In the genomic region with DNA sequence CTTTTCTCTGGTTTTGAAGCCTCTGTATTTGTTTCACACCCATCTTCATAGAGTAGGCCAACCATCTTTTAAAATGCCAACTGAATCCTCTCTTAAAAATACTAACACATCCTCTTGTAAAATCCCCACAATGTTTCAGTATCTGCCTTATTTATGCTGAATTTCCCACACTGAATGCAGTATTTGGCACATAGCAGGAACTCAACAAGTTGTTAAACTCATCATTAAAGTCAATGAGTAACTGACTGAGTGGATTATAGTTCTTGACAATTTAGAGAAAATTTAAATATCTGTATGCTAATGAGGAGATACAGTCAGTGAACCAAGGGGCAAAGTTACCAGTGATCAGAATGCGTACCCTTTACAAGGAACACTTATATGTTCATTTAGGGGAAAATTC, we compare ENCODE assay signal across 23 cellular contexts.
DNase-seq lines count a peak whose midpoint lies in the region; ATAC-seq and TF ChIP-seq lines count a peak whose summit lies in the region.
"Had no signal": no experiment of that assay in that cellular context is flagged by ENCODE, and none has a peak within 500 bp of the region (broad histone marks: within the 10 kb centered on the region; RNA-seq: fewer than 3 reads in every experiment).

No MANE protein-coding gene starts in this region.

- no peak overlapping the region for H3K9ac ChIP-seq in iPS-20b (ENCODE audit: low read depth, low read length)
- H3K9ac ChIP-seq: KMS-11 had no signal

- no peak overlapping the region for H3K4me3 ChIP-seq in GM23338
- H3K4me3 ChIP-seq in iPS-20b (ENCODE audit: low read length) = no peak overlapping the region
- no peak overlapping the region for H3K4me3 ChIP-seq in heart left ventricle

- no peaks in the 10 kb centered on the region for H3K36me3 ChIP-seq in GM23338 (ENCODE audit: insufficient read depth)
- H3K36me3 ChIP-seq in iPS-20b (ENCODE audit: insufficient read depth, low read depth, low read length) = no peaks in the 10 kb centered on the region
- H3K36me3 ChIP-seq in heart left ventricle = no peaks in the 10 kb centered on the region
- H3K36me3 ChIP-seq: BE2C had no signal

- no peaks in the 10 kb centered on the region; the same call in 1 of the 3 replicates for H3K36me3 Mint-ChIP-seq in GM23338 (ENCODE audit: low read depth)
- no peaks in the 10 kb centered on the region for H3K36me3 Mint-ChIP-seq in WTC11
- H3K36me3 Mint-ChIP-seq in nephron (ENCODE audit: low read depth) = no peaks in the 10 kb centered on the region
- H3K36me3 Mint-ChIP-seq in activated CD4-positive, alpha-beta memory T cell treated with anti-CD3 and anti-CD28 coated beads for 36 hours = no peaks in the 10 kb centered on the region
- H3K36me3 Mint-ChIP-seq in activated CD4-positive, alpha-beta T cell treated with anti-CD3 and anti-CD28 coated beads for 36 hours (ENCODE audit: low read depth) = no peaks in the 10 kb centered on the region
- H3K36me3 Mint-ChIP-seq: CD14-positive monocyte, IgD-negative memory B cell had no signal

- TF ChIP-seq CTCF in GM23338 (conservative IDR thresholded peaks at IDR 0.05; ENCODE audit: low read depth in 2 of 2) (no peak), WTC11 (IDR thresholded peaks at IDR 0.05) (no peak), nephron (IDR thresholded peaks at IDR 0.05; ENCODE audit: unreplicated experiment in 3 of 3) (no peak), heart left ventricle (IDR thresholded peaks at IDR 0.05) (no peak)

- H3K4me1 ChIP-seq in GM23338 (ENCODE audit: insufficient read depth) (peaks cover 8% of the 10 kb centered on the region), iPS-20b (ENCODE audit: insufficient read depth, low read length) (peaks cover 17% of the 10 kb centered on the region), heart left ventricle (no peaks in the 10 kb centered on the region)
- H3K4me1 ChIP-seq: BE2C had no signal

- no peaks in the 10 kb centered on the region for H3K27me3 ChIP-seq in GM23338 (ENCODE audit: insufficient read depth)
- no peaks in the 10 kb centered on the region for H3K27me3 ChIP-seq in iPS-20b (ENCODE audit: insufficient read depth, low read length)
- no peaks in the 10 kb centered on the region for H3K27me3 ChIP-seq in heart left ventricle
- H3K27me3 ChIP-seq: BE2C had no signal

- H3K9me3 Mint-ChIP-seq in GM23338 (no peaks in the 10 kb centered on the region; the same call in 1 of the 3 replicates), WTC11 (no peaks in the 10 kb centered on the region), nephron (no peaks in the 10 kb centered on the region)
- H3K9me3 Mint-ChIP-seq in activated CD4-positive, alpha-beta memory T cell treated with anti-CD3 and anti-CD28 coated beads for 36 hours = peaks cover 14% of the 10 kb centered on the region
- peaks cover 17% of the 10 kb centered on the region for H3K9me3 Mint-ChIP-seq in activated CD4-positive, alpha-beta T cell treated with anti-CD3 and anti-CD28 coated beads for 36 hours (ENCODE audit: low read depth)

- peak overlapping the region; percentile 69; the same call in 1 of the 2 replicates for H3K27ac Mint-ChIP-seq in GM23338
- H3K27ac Mint-ChIP-seq in WTC11 = peak overlapping the region; percentile 38
- H3K27ac Mint-ChIP-seq in nephron = peak overlapping the region in 2 of 3 experiments; percentile 10 to 95
- no peak overlapping the region for H3K27ac Mint-ChIP-seq in activated CD4-positive, alpha-beta memory T cell treated with anti-CD3 and anti-CD28 coated beads for 36 hours
- no peak overlapping the region for H3K27ac Mint-ChIP-seq in activated CD4-positive, alpha-beta T cell treated with anti-CD3 and anti-CD28 coated beads for 36 hours
- H3K27ac Mint-ChIP-seq: CD14-positive monocyte, IgD-negative memory B cell had no signal

- POLR2A ChIA-PET in WTC11 (lab: Charles Lee) = no interaction called here
- POLR2A ChIA-PET in activated CD4-positive, alpha-beta memory T cell treated with anti-CD3 and anti-CD28 coated beads for 36 hours (lab: Charles Lee) = no interaction called here
- POLR2A ChIA-PET in activated CD4-positive, alpha-beta T cell treated with anti-CD3 and anti-CD28 coated beads for 36 hours (lab: Charles Lee) = no interaction called here

- H3K79me2 ChIP-seq in GM23338 (replicated peaks; ENCODE audit: insufficient read depth) = no peaks in the 10 kb centered on the region

- H3K4me1 Mint-ChIP-seq in GM23338 = peaks cover 38% of the 10 kb centered on the region
- H3K4me1 Mint-ChIP-seq in WTC11 = peaks cover 59% of the 10 kb centered on the region
- H3K4me1 Mint-ChIP-seq in nephron = peaks cover 8% of the 10 kb centered on the region
- no peaks in the 10 kb centered on the region for H3K4me1 Mint-ChIP-seq in activated CD4-positive, alpha-beta memory T cell treated with anti-CD3 and anti-CD28 coated beads for 36 hours (ENCODE audit: low read depth)
- no peaks in the 10 kb centered on the region for H3K4me1 Mint-ChIP-seq in activated CD4-positive, alpha-beta T cell treated with anti-CD3 and anti-CD28 coated beads for 36 hours
- H3K4me1 Mint-ChIP-seq: CD14-positive monocyte had no signal

- no peak for ATAC-seq in GM23338
- ATAC-seq in WTC11 = no peak
- ATAC-seq in left cardiac atrium = no peak
- ATAC-seq in activated CD4-positive, alpha-beta T cell treated with anti-CD3 and anti-CD28 coated beads for 36 hours = no peak
- ATAC-seq in heart left ventricle = no peak

- no peak for TF ChIP-seq POLR2A in heart left ventricle (IDR thresholded peaks at IDR 0.05)

- intact Hi-C loops in activated CD4-positive, alpha-beta memory T cell treated with anti-CD3 and anti-CD28 coated beads for 36 hours (cut with micrococcal nuclease) = no loop called here
- intact Hi-C loops in left cardiac atrium (cut with DNase I) = no loop called here
- intact Hi-C loops in activated CD4-positive, alpha-beta T cell treated with anti-CD3 and anti-CD28 coated beads for 36 hours (cut with DNase I, micrococcal nuclease) = no loop called here
- intact Hi-C loops in heart left ventricle (cut with DNase I) = no loop called here

- no peak overlapping the region for H2AFZ ChIP-seq in GM23338

- no peaks in the 10 kb centered on the region for H3K9me2 ChIP-seq in GM23338 (ENCODE audit: insufficient read depth)

- no peak overlapping the region; the same call in 2 of the 3 replicates for H3K4me3 Mint-ChIP-seq in GM23338
- H3K4me3 Mint-ChIP-seq in WTC11 = no peak overlapping the region
- no peak overlapping the region for H3K4me3 Mint-ChIP-seq in nephron
- no peak overlapping the region for H3K4me3 Mint-ChIP-seq in activated CD4-positive, alpha-beta memory T cell treated with anti-CD3 and anti-CD28 coated beads for 36 hours
- H3K4me3 Mint-ChIP-seq in activated CD4-positive, alpha-beta T cell treated with anti-CD3 and anti-CD28 coated beads for 36 hours = no peak overlapping the region
- H3K4me3 Mint-ChIP-seq: CD14-positive monocyte, IgD-negative memory B cell had no signal

- H3F3A ChIP-seq in GM23338 (replicated peaks; ENCODE audit: low read depth) = no peaks in the 10 kb centered on the region

- 87 to 96% (median 95%) methylated on average over 1 of the region's 1 CpG for WGBS in heart left ventricle, 4 donors

- no peaks in the 10 kb centered on the region for H4K20me1 ChIP-seq in GM23338 (replicated peaks; ENCODE audit: insufficient read depth)

- DNase-seq in GM23338 (ENCODE audit: low spot score) = no peak
- no peak for DNase-seq in WTC11 (ENCODE audit: low spot score)
- no peak for DNase-seq in activated CD4-positive, alpha-beta memory T cell treated with anti-CD3 and anti-CD28 coated beads for 36 hours
- DNase-seq in left cardiac atrium = no peak
- no peak for DNase-seq in activated CD4-positive, alpha-beta T cell treated with anti-CD3 and anti-CD28 coated beads for 36 hours
- no peak for DNase-seq in heart left ventricle
- DNase-seq: 8988T, ACHN, BE2C, DMS53, MM.1S, NCI-H1417, NCI-H1694 treated with DMSO at 0.1 percent for 48 hours, NCI-H2081, NCI-H2227 treated with DMSO at 0.1 percent for 48 hours, NCI-H69, SHP77 had no signal

- H3K4me2 ChIP-seq in GM23338 = peak overlapping the region; percentile 33; the same call in 1 of the 2 replicates
- H3K4me2 ChIP-seq: KMS-11 had no signal

- CTCF ChIA-PET in WTC11 (lab: Charles Lee) = no interaction called here
- CTCF ChIA-PET in activated CD4-positive, alpha-beta memory T cell treated with anti-CD3 and anti-CD28 coated beads for 36 hours (lab: Charles Lee) = no interaction called here
- CTCF ChIA-PET in activated CD4-positive, alpha-beta T cell treated with anti-CD3 and anti-CD28 coated beads for 36 hours (lab: Charles Lee) = no interaction called here

- no peak overlapping the region; the same call in 1 of the 2 replicates for H3K27ac ChIP-seq in GM23338 (ENCODE audit: low read depth)
- peak overlapping the region; percentile 60 for H3K27ac ChIP-seq in iPS-20b (ENCODE audit: low read length)
- no peak overlapping the region for H3K27ac ChIP-seq in heart left ventricle
- H3K27ac ChIP-seq: KMS-11, RWPE1 had no signal

- H3K9me3 ChIP-seq in iPS-20b (ENCODE audit: insufficient read depth, low read depth, low read length) (no peaks in the 10 kb centered on the region), heart left ventricle (no peaks in the 10 kb centered on the region)
- H3K9me3 ChIP-seq: BE2C had no signal

- H3K27me3 Mint-ChIP-seq in GM23338 (ENCODE audit: insufficient read depth, low read depth, poor library complexity) = no peaks in the 10 kb centered on the region
- no peaks in the 10 kb centered on the region for H3K27me3 Mint-ChIP-seq in WTC11 (ENCODE audit: low read depth)
- no peaks in the 10 kb centered on the region for H3K27me3 Mint-ChIP-seq in nephron (ENCODE audit: low read depth)
- H3K27me3 Mint-ChIP-seq in activated CD4-positive, alpha-beta memory T cell treated with anti-CD3 and anti-CD28 coated beads for 36 hours = no peaks in the 10 kb centered on the region
- H3K27me3 Mint-ChIP-seq in activated CD4-positive, alpha-beta T cell treated with anti-CD3 and anti-CD28 coated beads for 36 hours = no peaks in the 10 kb centered on the region
- H3K27me3 Mint-ChIP-seq: IgD-negative memory B cell had no signal

TF ChIP-seq in GM23338, 12 proteins besides CTCF, POLR2A, EP300 and RAD21 (continues in another document):
- no peak for TF ChIP-seq STAT1 (IDR thresholded peaks at IDR 0.05; ENCODE audit: unreplicated experiment)
- TF ChIP-seq ZNF331 (CRISPR knock-in tag; IDR thresholded peaks at IDR 0.05; ENCODE audit: low read depth) = no peak
- no peak for TF ChIP-seq ZNF114 (CRISPR knock-in tag; IDR thresholded peaks at IDR 0.05)

TF ChIP-seq in WTC11, 78 proteins besides CTCF, POLR2A, EP300 and RAD21 (continues in another document):
- TF ChIP-seq GABPB1 (CRISPR knock-in tag; IDR thresholded peaks at IDR 0.05) = no peak
- TF ChIP-seq CREM (CRISPR knock-in tag; IDR thresholded peaks at IDR 0.05) = no peak
- TF ChIP-seq, protein P1, sequence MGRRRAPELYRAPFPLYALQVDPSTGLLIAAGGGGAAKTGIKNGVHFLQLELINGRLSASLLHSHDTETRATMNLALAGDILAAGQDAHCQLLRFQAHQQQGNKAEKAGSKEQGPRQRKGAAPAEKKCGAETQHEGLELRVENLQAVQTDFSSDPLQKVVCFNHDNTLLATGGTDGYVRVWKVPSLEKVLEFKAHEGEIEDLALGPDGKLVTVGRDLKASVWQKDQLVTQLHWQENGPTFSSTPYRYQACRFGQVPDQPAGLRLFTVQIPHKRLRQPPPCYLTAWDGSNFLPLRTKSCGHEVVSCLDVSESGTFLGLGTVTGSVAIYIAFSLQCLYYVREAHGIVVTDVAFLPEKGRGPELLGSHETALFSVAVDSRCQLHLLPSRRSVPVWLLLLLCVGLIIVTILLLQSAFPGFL (CRISPR knock-in tag; IDR thresholded peaks at IDR 0.05; ENCODE audit: borderline replicate concordance) = no peak
- TF ChIP-seq TP53 (CRISPR knock-in tag; IDR thresholded peaks at IDR 0.05) = no peak

Comparison
In these comparisons a context has a peak if more than half of its experiments do, and no peak if none do; other contexts are left out.
1. H3K27ac Mint-ChIP-seq: peak in GM23338 (single experiment), WTC11 (single experiment) and nephron (2 of 3); none in activated CD4-positive, alpha-beta memory T cell treated with anti-CD3 and anti-CD28 coated beads for 36 hours (single experiment) and activated CD4-positive, alpha-beta T cell treated with anti-CD3 and anti-CD28 coated beads for 36 hours (single experiment).